ENCODE assay signal across 21 cellular contexts in genomic region chr14:56702515-56702914, GRCh38.
A peak's percentile ranks its signal among the peaks of the same experiment; 100 is the strongest.
DNase-seq lines count a peak whose midpoint lies in the region; FAIRE-seq and TF ChIP-seq lines count a peak whose summit lies in the region.
"Had no signal": no experiment of that assay in that cellular context is flagged by ENCODE, and none has a peak within 500 bp of the region (broad histone marks: within the 10 kb centered on the region; RNA-seq: fewer than 3 reads in every experiment).

No MANE protein-coding gene starts in this region.

- peak overlapping the region; percentile 33 for H3K4me3 ChIP-seq in WERI-Rb-1 (ENCODE audit: low read depth, low read length)
- H3K4me3 ChIP-seq: A549; BLaER1 treated with 17β-estradiol and CSF1 and Interleukin-3, amounts not matched to agents 10 nM and 100 nM had no signal

- peak overlapping the region; percentile 69 for H3K27ac ChIP-seq in WERI-Rb-1
- H3K27ac ChIP-seq: A549; BLaER1 treated with 17β-estradiol and CSF1 and Interleukin-3, amounts not matched to agents 10 nM and 100 nM had no signal

- H3K36me3 ChIP-seq in WERI-Rb-1, result no peaks in the 10 kb centered on the region
- H3K36me3 ChIP-seq: BE2C; BLaER1 treated with 17β-estradiol and CSF1 and Interleukin-3, amounts not matched to agents 10 nM and 100 nM had no signal

- peaks cover 2% of the 10 kb centered on the region for H3K9me3 ChIP-seq in WERI-Rb-1 (ENCODE audit: severe bottlenecking)
- H3K9me3 ChIP-seq: A549; BE2C; BLaER1 treated with 17β-estradiol and CSF1 and Interleukin-3, amounts not matched to agents 10 nM and 100 nM had no signal

- FAIRE-seq in urothelium cell line (lab: Jason Lieb, UNC), result peak; percentile 88
- FAIRE-seq: A549, GM12891, GM18507, H1 had no signal

- peak; percentile 76 for DNase-seq in NCI-H82 (lab: John Stamatoyannopoulos, UW)
- DNase-seq in NCI-H82 treated with DMSO at 0.1 percent for 48 hours (lab: John Stamatoyannopoulos, UW; ENCODE audit: unreplicated experiment), result no peak
- peak; percentile 66 for DNase-seq in WERI-Rb-1
- no peak for DNase-seq in urothelium cell line (ENCODE audit: low spot score)
- no peak for DNase-seq in SHP77 treated with DMSO at 0.1 percent for 48 hours (lab: John Stamatoyannopoulos, UW)
- no peak for DNase-seq in NCI-H187 (lab: John Stamatoyannopoulos, UW)
- DNase-seq: 8988T; ACHN; AML-193; BE2C; CD4-positive, alpha-beta T cell; CD8-positive, alpha-beta memory T cell; DMS53; DMS79 treated with DMSO at 0.1 percent for 48 hours; GF-D8; H7 had no signal

- H3K27me3 ChIP-seq in WERI-Rb-1 (ENCODE audit: insufficient read depth, low read depth, severe bottlenecking), result no peaks in the 10 kb centered on the region
- H3K27me3 ChIP-seq: BLaER1 treated with 17β-estradiol and CSF1 and Interleukin-3, amounts not matched to agents 10 nM and 100 nM had no signal

- no peak for TF ChIP-seq CTCF in WERI-Rb-1 (IDR thresholded peaks at IDR 0.05; ENCODE audit: low read depth, low read length)

Comparison
In these comparisons a context has a peak if more than half of its experiments do, and no peak if none do; other contexts are left out.
1. DNase-seq: peak in NCI-H82 (single experiment) and WERI-Rb-1 (single experiment); none in NCI-H82 treated with DMSO at 0.1 percent for 48 hours (single experiment), urothelium cell line (single experiment), SHP77 treated with DMSO at 0.1 percent for 48 hours (single experiment) and NCI-H187 (0 of 2).